In genomic region chrX:130339408-130340222, GRCh38 we compare ENCODE assay signal across 8 cellular contexts. TPM values are rescaled to one million over a fixed set of nuclear protein-coding genes. Genes with fewer than 3 reads are reported as not detected.
A peak's percentile ranks its signal among the peaks of the same experiment; 100 is the strongest.
DNase-seq lines count a peak whose midpoint lies in the region; ATAC-seq and TF ChIP-seq lines count a peak whose summit lies in the region.

Gene SLC25A14, plus strand, starts transcription at chrX:130339919. Its CDS starts 360 bp downstream, at chrX:130340279.

- no peak for TF ChIP-seq CTCF in RWPE2 (IDR thresholded peaks at IDR 0.05; ENCODE audit: poor library complexity, severe bottlenecking)
- no peak for TF ChIP-seq CTCF in fibroblast of the aortic adventitia (IDR thresholded peaks at IDR 0.05; ENCODE audit: insufficient read depth, low read length)
- no peak for TF ChIP-seq CTCF in nephron progenitor cell (IDR thresholded peaks at IDR 0.05)
- TF ChIP-seq CTCF in stomach (IDR thresholded peaks at IDR 0.05) = no peak

- TF ChIP-seq POLR2A in stomach (IDR thresholded peaks at IDR 0.05) = no peak

- H3K27ac ChIP-seq in RWPE2 (ENCODE audit: poor library complexity, severe bottlenecking) = peak within 1 kb of the TSS; percentile 10
- H3K27ac ChIP-seq in stomach = peak within 1 kb of the TSS; percentile 34 to 79 (median 64)

- no peaks in the 10 kb centered on the region for H3K36me3 Mint-ChIP-seq in activated T-helper 17 cell treated with anti-CD3 and anti-CD28 coated beads, Interleukin-2, amount 50 U/mL, for 72 hours (ENCODE audit: low read depth)
- H3K36me3 Mint-ChIP-seq in nephron progenitor cell (ENCODE audit: low read depth) = no peaks in the 10 kb centered on the region

- H3K27ac Mint-ChIP-seq in activated T-helper 17 cell treated with anti-CD3 and anti-CD28 coated beads, Interleukin-2, amount 50 U/mL, for 72 hours = peak within 1 kb of the TSS; percentile 92
- H3K27ac Mint-ChIP-seq in nephron progenitor cell = peak within 1 kb of the TSS; percentile 89

- H3K4me1 ChIP-seq in RWPE2 (ENCODE audit: insufficient read depth, poor library complexity, severe bottlenecking) = no peaks in the 10 kb centered on the region
- peaks cover 0 to 16% (median 2%) of the 10 kb centered on the region in 4 donors for H3K4me1 ChIP-seq in stomach

- 0 to 34% (median 5%) methylated on average over 39 to 55 of the region's 55 CpGs for WGBS in stomach, 5 donors

- peak within 1 kb of the TSS; percentile 94 for H3K4me3 Mint-ChIP-seq in activated T-helper 17 cell treated with anti-CD3 and anti-CD28 coated beads, Interleukin-2, amount 50 U/mL, for 72 hours
- peak within 1 kb of the TSS; percentile 87 for H3K4me3 Mint-ChIP-seq in nephron progenitor cell

- peaks cover 7% of the 10 kb centered on the region for H3K4me1 Mint-ChIP-seq in activated T-helper 17 cell treated with anti-CD3 and anti-CD28 coated beads, Interleukin-2, amount 50 U/mL, for 72 hours
- peaks cover 48% of the 10 kb centered on the region for H3K4me1 Mint-ChIP-seq in nephron progenitor cell

- DNase-seq in ELF-1 (ENCODE audit: low read depth, low spot score) (peak; percentile 96), GOT3 (lab: John Stamatoyannopoulos, UW) (peak; percentile 25), LHCN-M2 (ENCODE audit: low read depth) (peak; percentile 79), RWPE2 (ENCODE audit: low spot score) (peak; percentile 71), fibroblast of the aortic adventitia (ENCODE audit: low read depth) (peak; percentile 62), nephron progenitor cell (peak; percentile 68), stomach (peak; percentile 77)

- H3K9me3 Mint-ChIP-seq in activated T-helper 17 cell treated with anti-CD3 and anti-CD28 coated beads, Interleukin-2, amount 50 U/mL, for 72 hours = no peaks in the 10 kb centered on the region
- H3K9me3 Mint-ChIP-seq in nephron progenitor cell = peaks cover 8% of the 10 kb centered on the region

- intact Hi-C loops in stomach (cut with DNase I; ENCODE audit: low total_unique reads) = no loop called here

- TF ChIP-seq EP300 in stomach (IDR thresholded peaks at IDR 0.05) = no peak

- peak; percentile 95 for ATAC-seq in RWPE2 (ENCODE audit: low read depth)
- ATAC-seq in activated T-helper 17 cell treated with anti-CD3 and anti-CD28 coated beads, Interleukin-2, amount 50 U/mL, for 72 hours (replicated peaks) = peak; percentile 95

- peak within 1 kb of the TSS; percentile 68 for H3K4me3 ChIP-seq in RWPE2 (ENCODE audit: severe bottlenecking)
- H3K4me3 ChIP-seq in fibroblast of the aortic adventitia (ENCODE audit: low read depth, low read length) = peak within 1 kb of the TSS; percentile 79
- H3K4me3 ChIP-seq in stomach = peak within 1 kb of the TSS; percentile 58 to 79 (median 73)

- no peaks in the 10 kb centered on the region for H3K27me3 ChIP-seq in RWPE2 (ENCODE audit: insufficient read depth, poor library complexity, severe bottlenecking)
- no peaks in the 10 kb centered on the region for H3K27me3 ChIP-seq in stomach

- H3K9me3 ChIP-seq in RWPE2 (ENCODE audit: severe bottlenecking) (no peaks in the 10 kb centered on the region), stomach (no peaks in the 10 kb centered on the region)

- H3K36me3 ChIP-seq in RWPE2 (ENCODE audit: low read depth) (no peaks in the 10 kb centered on the region), stomach (no peaks in the 10 kb centered on the region)

- no peaks in the 10 kb centered on the region for H3K27me3 Mint-ChIP-seq in activated T-helper 17 cell treated with anti-CD3 and anti-CD28 coated beads, Interleukin-2, amount 50 U/mL, for 72 hours
- H3K27me3 Mint-ChIP-seq in nephron progenitor cell (ENCODE audit: low read depth, poor library complexity) = peaks cover 7% of the 10 kb centered on the region

RNA-seq across cellular contexts. Expression of gene SLC25A14, which starts in this region (rescaled TPM):
- total RNA-seq in LHCN-M2 (2014; rRNA removed) (18.6 and 20.2 TPM in 2 replicates), fibroblast of the aortic adventitia (ENCODE audit: low replicate concordance) (9.3 and 17.2 TPM in 2 replicates), stomach (10 to 100 TPM in 2 of 5 donors, 1 to 10 TPM in 3; 1.2 to 19.3 (median 1.8) TPM)
- 16.0 TPM for polyA plus RNA-seq in LHCN-M2 (2012)
- 10 to 100 TPM; 11.6 to 15.7 TPM for total RNA-seq in activated T-helper 17 cell treated with anti-CD3 and anti-CD28 coated beads, Interleukin-2, amount 50 U/mL, for 72 hours
- polyA plus RNA-seq in stomach = 10 to 100 TPM in 2 of 3 donors, 1 to 10 TPM in 1; 7.4 to 14.6 (median 11.2) TPM

Comparison
In these comparisons a context has a peak if more than half of its experiments do, and no peak if none do; other contexts are left out.
1. Peak in every context shown above with its lines: DNase-seq, ATAC-seq, H3K4me3 ChIP-seq and H3K27ac ChIP-seq.
2. DNase-seq: peak in every context shown above with its lines; median percentile 96 in ELF-1; 79 in LHCN-M2; 77 in stomach; 71 in RWPE2; 68 in nephron progenitor cell; 62 in fibroblast of the aortic adventitia; 25 in GOT3.